9 cellular contexts compared by ENCODE assay signal in the genomic region with DNA sequence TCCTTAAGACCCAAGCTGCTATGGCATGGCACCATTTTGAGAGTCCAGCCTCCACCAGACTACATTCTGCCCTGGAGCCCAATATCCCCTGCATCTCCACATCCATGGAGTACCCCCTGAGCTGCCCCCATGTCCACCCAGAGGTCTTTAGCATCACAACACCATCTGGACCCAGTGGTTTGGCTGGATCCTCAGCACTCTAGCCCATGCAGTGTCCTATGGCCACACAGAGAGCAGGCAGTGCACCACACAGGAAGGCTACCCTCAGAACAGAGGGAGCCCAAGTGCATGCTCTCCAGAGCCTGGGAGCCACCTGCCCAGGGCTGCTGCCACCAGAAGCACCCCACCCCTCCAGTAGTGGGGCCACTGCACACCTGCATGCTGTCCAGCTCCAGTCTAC.
"Had no signal": no experiment of that assay in that cellular context is flagged by ENCODE, and none has a peak within 500 bp of the region (broad histone marks: within the 10 kb centered on the region; RNA-seq: fewer than 3 reads in every experiment).

No MANE protein-coding gene starts in this region.

- ATAC-seq: HCT116, HepG2 had no signal

- H3K4me1 ChIP-seq: HAP-1 had no signal

- DNase-seq: GM23248, GOT3, H7, HFFc6, KG1 had no signal

- H2AFZ ChIP-seq: GM23248 had no signal

- H3K4me3 ChIP-seq: GM23248, HAP-1 had no signal

- H3K9ac ChIP-seq: GM23248 had no signal

- H3K36me3 ChIP-seq: HAP-1 had no signal

- FAIRE-seq: HepG2 had no signal

- H3K27ac ChIP-seq: GM23248, HL-60 had no signal

- H3K9me3 ChIP-seq: HAP-1 had no signal
